In the genomic region with DNA sequence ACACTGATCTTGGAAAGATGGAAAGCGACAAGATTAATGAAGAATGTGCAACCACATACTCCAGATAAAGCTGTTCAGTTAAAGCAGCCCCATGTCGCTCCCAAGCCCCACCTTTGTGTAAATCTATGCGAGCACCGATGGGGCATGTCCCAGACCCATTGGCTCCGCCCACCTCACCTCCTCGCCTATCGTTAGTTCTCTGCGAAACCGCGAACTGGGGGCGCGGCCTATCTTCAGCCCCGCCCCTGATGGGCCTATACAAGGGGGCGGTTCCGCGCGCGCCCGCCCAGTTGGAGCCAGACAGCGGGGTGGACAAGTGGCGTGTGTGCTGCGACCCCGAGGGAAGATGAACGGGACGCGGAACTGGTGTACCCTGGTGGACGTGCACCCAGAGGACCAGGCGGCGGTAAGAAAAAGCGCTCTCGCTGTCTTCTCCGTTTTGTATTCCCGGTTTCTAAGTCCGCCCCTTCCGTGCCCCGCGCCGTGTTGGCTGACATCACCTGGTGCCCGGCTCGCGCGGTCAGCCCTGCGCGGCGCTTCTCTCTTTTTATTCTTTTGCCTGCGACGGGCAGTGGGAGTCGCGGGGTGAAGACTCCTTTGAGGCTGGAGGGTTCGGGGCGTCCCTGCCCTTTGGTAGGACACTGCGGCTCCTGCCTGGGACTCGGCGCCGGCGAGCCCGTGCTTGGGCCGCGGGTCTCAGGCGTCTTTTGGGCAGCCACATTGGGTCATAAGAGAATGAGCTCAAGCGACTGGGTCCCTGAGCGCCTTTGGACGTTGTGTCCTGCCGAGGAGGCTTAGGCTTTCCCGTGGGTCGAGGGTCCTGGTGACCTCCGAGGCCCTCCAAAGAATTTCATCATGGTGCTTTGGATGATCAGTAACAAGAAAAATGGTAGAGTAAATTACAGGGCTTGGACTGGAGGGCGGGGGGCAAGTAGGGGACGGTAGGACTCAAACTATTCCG, we compare ENCODE assay signal across 8 cellular contexts. TPM values are rescaled to one million over a fixed set of nuclear protein-coding genes. Genes with fewer than 3 reads are reported as not detected.
DNase-seq lines count a peak whose midpoint lies in the region; ATAC-seq and TF ChIP-seq lines count a peak whose summit lies in the region.

A gene with protein sequence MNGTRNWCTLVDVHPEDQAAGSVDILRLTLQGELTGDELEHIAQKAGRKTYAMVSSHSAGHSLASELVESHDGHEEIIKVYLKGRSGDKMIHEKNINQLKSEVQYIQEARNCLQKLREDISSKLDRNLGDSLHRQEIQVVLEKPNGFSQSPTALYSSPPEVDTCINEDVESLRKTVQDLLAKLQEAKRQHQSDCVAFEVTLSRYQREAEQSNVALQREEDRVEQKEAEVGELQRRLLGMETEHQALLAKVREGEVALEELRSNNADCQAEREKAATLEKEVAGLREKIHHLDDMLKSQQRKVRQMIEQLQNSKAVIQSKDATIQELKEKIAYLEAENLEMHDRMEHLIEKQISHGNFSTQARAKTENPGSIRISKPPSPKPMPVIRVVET (plus strand): TSS at position 289 of the 961 bp plus-strand sequence. CDS start 58 bp downstream, at position 347.

- H3K9me3 ChIP-seq in breast epithelium, result no peaks in the 10 kb centered on the region
- H3K9me3 ChIP-seq in smooth muscle cell (replicated peaks; ENCODE audit: low read depth), result no peaks in the 10 kb centered on the region

- H3K27ac ChIP-seq in VCaP (peak within 1 kb of the TSS; percentile 96), breast epithelium (peak within 1 kb of the TSS; percentile 93 to 96), smooth muscle cell (ENCODE audit: low read depth) (peak within 1 kb of the TSS; percentile 67)

- H3K27me3 ChIP-seq in breast epithelium (no peaks in the 10 kb centered on the region), smooth muscle cell (ENCODE audit: low read depth) (no peaks in the 10 kb centered on the region)

- peak; percentile 57 for DNase-seq in NK-92 (lab: John Stamatoyannopoulos, UW; ENCODE audit: unreplicated experiment)
- DNase-seq in NK-92 treated with Interleukin-12 subunit alpha and Interleukin-12 subunit beta, amount 100 ng/mL, for 24 hours (lab: John Stamatoyannopoulos, UW), result no peak
- DNase-seq in NCI-H2107 (lab: John Stamatoyannopoulos, UW), result peak; percentile 93
- DNase-seq in breast epithelium (ENCODE audit: low spot score in 2 of 2), result peak; percentile 93 to 94
- peak; percentile 95 for DNase-seq in iPS-NIHi7 (ENCODE audit: extremely low spot score)
- DNase-seq in smooth muscle cell (lab: John Stamatoyannopoulos, UW; ENCODE audit: unreplicated experiment), result peak; percentile 54

- intact Hi-C loops in breast epithelium (cut with DNase I; ENCODE audit: low total_unique reads), result no loop called here

- H2AFZ ChIP-seq in smooth muscle cell (ENCODE audit: low read depth), result peak within 1 kb of the TSS; percentile 73

- H3K36me3 ChIP-seq in breast epithelium (no peaks in the 10 kb centered on the region), smooth muscle cell (ENCODE audit: low read depth) (no peaks in the 10 kb centered on the region)

- H3K4me3 ChIP-seq in breast epithelium (peak within 1 kb of the TSS; percentile 66 to 74 (median 68)), smooth muscle cell (peak within 1 kb of the TSS; percentile 84)

- peak within 1 kb of the TSS; percentile 88 for H3K4me2 ChIP-seq in smooth muscle cell

- H3K4me1 ChIP-seq in breast epithelium, result peaks cover 0 to 5% of the 10 kb centered on the region in 2 donors
- H3K4me1 ChIP-seq in smooth muscle cell (ENCODE audit: low read depth), result peaks cover 9% of the 10 kb centered on the region

- TF ChIP-seq CTCF in VCaP (conservative IDR thresholded peaks at IDR 0.05), result no peak
- TF ChIP-seq CTCF in breast epithelium (IDR thresholded peaks at IDR 0.05), result peak in 1 of 3 donors; percentile 25
- TF ChIP-seq CTCF in smooth muscle cell (IDR thresholded peaks at IDR 0.05; ENCODE audit: borderline replicate concordance, insufficient read depth, poor library complexity, severe bottlenecking), result no peak

- H3K9ac ChIP-seq in smooth muscle cell (ENCODE audit: low read depth), result peak within 1 kb of the TSS; percentile 76

- ATAC-seq in HG03045 (IDR thresholded peaks at IDR 0.05; ENCODE audit: unreplicated experiment), result peak; percentile 93

- TF ChIP-seq POLR2A in breast epithelium (IDR thresholded peaks at IDR 0.05), result peak; percentile 96

- peaks cover 32% of the 10 kb centered on the region for H3K79me2 ChIP-seq in smooth muscle cell (ENCODE audit: low read depth)

- peaks cover 34% of the 10 kb centered on the region for H4K20me1 ChIP-seq in smooth muscle cell (ENCODE audit: low read depth)

- 2% methylated on average over 70 of the region's 70 CpGs for WGBS in smooth muscle cell (ENCODE audit: low lambda C conversion rate)

- no peaks in the 10 kb centered on the region for H3F3A ChIP-seq in smooth muscle cell (ENCODE audit: low read depth)

RNA-seq across cellular contexts. Expression of the gene that starts here (rescaled TPM):
- total RNA-seq in breast epithelium (10 to 100 TPM in 2 of 3 donors, 1 to 10 TPM in 1; 7.2 to 21.2 (median 13.4) TPM), smooth muscle cell (19.6 and 20.0 TPM in 2 replicates)
- polyA plus RNA-seq in smooth muscle cell, result 15.1 and 30.7 TPM in 2 replicates
